ENCODE assay signal across 8 cellular contexts in genomic region chr10:74056081-74056818, GRCh38. TPM values are rescaled to one million over a fixed set of nuclear protein-coding genes. Genes with fewer than 3 reads are reported as not detected.
DNase-seq lines count a peak whose midpoint lies in the region; ATAC-seq and TF ChIP-seq lines count a peak whose summit lies in the region.

No MANE protein-coding gene starts in this region.

- H3K36me3 Mint-ChIP-seq in activated naive CD8-positive, alpha-beta T cell = peaks cover 3% of the 10 kb centered on the region
- H3K36me3 Mint-ChIP-seq in CD14-positive monocyte = peaks cover 3 to 9% of the 10 kb centered on the region in 2 donors

- H3K27ac ChIP-seq in left lung (peak overlapping the region; percentile 58 to 71), uterus (peak overlapping the region in 1 of 2 donors; percentile 23)

- peaks cover 27% of the 10 kb centered on the region for H3K4me1 Mint-ChIP-seq in activated naive CD8-positive, alpha-beta T cell (ENCODE audit: low read depth)
- peaks cover 34% of the 10 kb centered on the region for H3K4me1 Mint-ChIP-seq in CD14-positive monocyte

- H3K4me3 ChIP-seq in left lung = no peak overlapping the region
- no peak overlapping the region for H3K4me3 ChIP-seq in uterus

- peak; percentile 54 for ATAC-seq in HG02678 (IDR thresholded peaks at IDR 0.05; ENCODE audit: unreplicated experiment)
- peak; percentile 77 for ATAC-seq in left lung
- ATAC-seq in GM21723 (IDR thresholded peaks at IDR 0.05; ENCODE audit: unreplicated experiment) = no peak

- no peaks in the 10 kb centered on the region for H3K36me3 ChIP-seq in left lung
- H3K36me3 ChIP-seq in uterus = no peaks in the 10 kb centered on the region

- intact Hi-C loops in left lung (cut with DNase I) = no loop called here
- intact Hi-C loops in uterus (cut with DNase I; ENCODE audit: low total_unique reads) = no loop called here
- intact Hi-C loops in CD14-positive monocyte (cut with micrococcal nuclease) = no loop called here

- no peaks in the 10 kb centered on the region for H3K27me3 Mint-ChIP-seq in activated naive CD8-positive, alpha-beta T cell
- no peaks in the 10 kb centered on the region for H3K27me3 Mint-ChIP-seq in CD14-positive monocyte (ENCODE audit: low read depth in 3 of 3)

- TF ChIP-seq POLR2A in uterus (IDR thresholded peaks at IDR 0.05) = no peak

- no peaks in the 10 kb centered on the region for H3K9me3 Mint-ChIP-seq in activated naive CD8-positive, alpha-beta T cell (ENCODE audit: low read depth)
- no peaks in the 10 kb centered on the region for H3K9me3 Mint-ChIP-seq in CD14-positive monocyte

- DNase-seq in COLO829 (ENCODE audit: low spot score) (peak; percentile 26), left lung (no peak), uterus (no peak), cortex of kidney (lab: John Stamatoyannopoulos, UW) (no peak), CD14-positive monocyte (ENCODE audit: low spot score) (no peak)

- peak overlapping the region; percentile 82 for H3K27ac Mint-ChIP-seq in activated naive CD8-positive, alpha-beta T cell
- peak overlapping the region in 3 of 7 donors; percentile 6 to 78 (median 55) for H3K27ac Mint-ChIP-seq in CD14-positive monocyte

- TF ChIP-seq CTCF in left lung (IDR thresholded peaks at IDR 0.05) (no peak), uterus (IDR thresholded peaks at IDR 0.05) (no peak), CD14-positive monocyte (IDR thresholded peaks at IDR 0.05) (no peak)

- H3K4me3 Mint-ChIP-seq in activated naive CD8-positive, alpha-beta T cell = peak overlapping the region; percentile 36
- H3K4me3 Mint-ChIP-seq in CD14-positive monocyte = no peak overlapping the region

- H3K27me3 ChIP-seq in left lung (no peaks in the 10 kb centered on the region), uterus (no peaks in the 10 kb centered on the region)

- H3K4me1 ChIP-seq in left lung (peaks cover 12 to 45% of the 10 kb centered on the region in 2 donors), uterus (peaks cover 0 to 8% of the 10 kb centered on the region in 2 donors)

- no peaks in the 10 kb centered on the region for H3K9me3 ChIP-seq in left lung
- no peaks in the 10 kb centered on the region for H3K9me3 ChIP-seq in uterus

RNA-seq across cellular contexts. Expression of gene VCL, which starts 58.3 kb away (rescaled TPM):
- total RNA-seq in left lung (100 to 1,000 TPM; 179 to 195 TPM), uterus (100 to 1,000 TPM in 3 of 4 donors, 10 to 100 TPM in 1; 77.4 to 313 (median 215) TPM)
- polyA plus RNA-seq in CD14-positive monocyte = 10 to 100 TPM; 52.8 to 68.4 TPM
